8 cellular contexts compared by ENCODE assay signal in genomic region chr5:109692011-109692410, GRCh38. TPM values are rescaled to one million over a fixed set of nuclear protein-coding genes. Genes with fewer than 3 reads are reported as not detected.
DNase-seq lines count a peak whose midpoint lies in the region; ATAC-seq and TF ChIP-seq lines count a peak whose summit lies in the region.

No MANE protein-coding gene starts in this region.

- H3K36me3 ChIP-seq in GM06990 (ENCODE audit: control insufficient read depth, insufficient read depth, low read length) (no peaks in the 10 kb centered on the region), PC-3 (ENCODE audit: low read depth, low read length) (no peaks in the 10 kb centered on the region), endocrine pancreas (ENCODE audit: control insufficient read depth, insufficient read depth, low read length) (no peaks in the 10 kb centered on the region)

- H3K4me1 ChIP-seq in PC-3 (ENCODE audit: insufficient read depth, low read length) (peaks cover 37% of the 10 kb centered on the region), endocrine pancreas (ENCODE audit: control insufficient read depth, insufficient read depth, low read length) (peaks cover 16% of the 10 kb centered on the region)

- TF ChIP-seq CTCF in GM06990 (IDR thresholded peaks at IDR 0.05; ENCODE audit: insufficient read depth, low read length, poor library complexity, severe bottlenecking) (no peak), PC-3 (conservative IDR thresholded peaks at IDR 0.05; ENCODE audit: low read depth, low read length) (no peak)

- H3K4me3 ChIP-seq in GM06990 (replicated peaks; ENCODE audit: low read depth, low read length), result peak overlapping the region; percentile 71
- H3K4me3 ChIP-seq in PC-3 (ENCODE audit: low read length), result peak overlapping the region; percentile 98
- H3K4me3 ChIP-seq in endocrine pancreas (ENCODE audit: control insufficient read depth, insufficient read depth, low read length), result peak overlapping the region; percentile 95

- no peaks in the 10 kb centered on the region for H3K27me3 ChIP-seq in GM06990 (replicated peaks; ENCODE audit: control insufficient read depth, insufficient read depth, low read length)
- H3K27me3 ChIP-seq in PC-3 (ENCODE audit: low read length), result no peaks in the 10 kb centered on the region
- H3K27me3 ChIP-seq in endocrine pancreas (ENCODE audit: control insufficient read depth, insufficient read depth, low read length), result no peaks in the 10 kb centered on the region

- intact Hi-C loops in PC-3 (cut with micrococcal nuclease), result loop anchor here (5.0 to 10.0 kb wide), 3 partner anchors 175 to 723 kb away; no protein-coding TSS in a partner anchor

- H4K20me1 ChIP-seq in PC-3 (ENCODE audit: low read length), result peaks cover 20% of the 10 kb centered on the region; the same call in 1 of the 2 replicates

- POLR2A ChIA-PET in PC-3 (lab: Charles Lee; ENCODE audit: unreplicated experiment), result no interaction called here

- H3K27ac ChIP-seq in PC-3 (ENCODE audit: low read length), result no peak overlapping the region

- H3F3A ChIP-seq in PC-3 (ENCODE audit: low read length, unreplicated experiment), result no peaks in the 10 kb centered on the region

- ATAC-seq in PC-3 (no peak), HG03039 (IDR thresholded peaks at IDR 0.05; ENCODE audit: unreplicated experiment) (no peak), GM21367 (IDR thresholded peaks at IDR 0.05; ENCODE audit: unreplicated experiment) (no peak)

- no peak overlapping the region for H2AFZ ChIP-seq in PC-3 (ENCODE audit: low read length)

- CTCF ChIA-PET in PC-3 (lab: Charles Lee), result interaction anchor here (0.7 kb wide), 1 partner anchor 135 kb away, joined by 4 read pairs; no protein-coding TSS in a partner anchor

- BruUV-seq in PC-3 (replicated peaks; lab: Mats Ljungman, UMichigan), result no TSS peak

- peak overlapping the region; percentile 96 for H3K4me2 ChIP-seq in PC-3 (ENCODE audit: low read length)

- H3K9me2 ChIP-seq in PC-3 (replicated peaks; ENCODE audit: low read length), result no peaks in the 10 kb centered on the region

- DNase-seq in GM06990 (ENCODE audit: extremely low read depth, insufficient read length) (peak; percentile 15), PC-3 (peak; percentile 34), renal cortical epithelial cell (ENCODE audit: low read depth) (peak; percentile 62), cortex of kidney (lab: John Stamatoyannopoulos, UW) (no peak), cerebellar cortex (ENCODE audit: low spot score) (no peak)

- H3K9me3 ChIP-seq in PC-3 (ENCODE audit: low read length), result no peaks in the 10 kb centered on the region
- H3K9me3 ChIP-seq in endocrine pancreas (ENCODE audit: control insufficient read depth, low read length), result peaks cover 3% of the 10 kb centered on the region

- H3K9ac ChIP-seq in PC-3 (ENCODE audit: low read length) (no peak overlapping the region; the same call in 1 of the 2 replicates), endocrine pancreas (ENCODE audit: control insufficient read depth, insufficient read depth, low read length) (no peak overlapping the region)

- H3K79me2 ChIP-seq in PC-3 (ENCODE audit: low read length), result peaks cover 67% of the 10 kb centered on the region

RNA-seq across cellular contexts. Expression of gene MAN2A1, which starts 2.3 kb away (rescaled TPM):
- 20.8 and 21.8 TPM in 2 replicates for total RNA-seq in PC-3 (2014; rRNA removed)
- 66.2 and 91.3 TPM in 2 replicates for total RNA-seq in renal cortical epithelial cell

Comparison
In these comparisons a context has a peak if more than half of its experiments do, and no peak if none do; other contexts are left out.
1. DNase-seq: peak in GM06990 (single experiment), PC-3 (single experiment) and renal cortical epithelial cell (single experiment); none in cortex of kidney (single experiment) and cerebellar cortex (single experiment).
2. Peak in every context shown above with its lines, with median percentiles within 50 percentile points of each other: H3K4me3 ChIP-seq.